In genomic region chr2:171161425-171162289, GRCh38 we compare ENCODE assay signal across 1 cellular context.
TF ChIP-seq lines count a peak whose summit lies in the region.

No MANE protein-coding gene starts in this region.

TF ChIP-seq in K562, 482 proteins besides CTCF, POLR2A, EP300 and RAD21 (continued from another document and continues in another):
- no peak for TF ChIP-seq CHAMP1 (IDR thresholded peaks at IDR 0.05)
- no peak for TF ChIP-seq ZNF780A (CRISPR knock-in tag; IDR thresholded peaks at IDR 0.05)
- no peak for TF ChIP-seq HNRNPUL1 (IDR thresholded peaks at IDR 0.05; ENCODE audit: low read length)
- TF ChIP-seq POLR3A (IDR thresholded peaks at IDR 0.05; ENCODE audit: borderline replicate concordance, extremely low read depth, insufficient read depth, insufficient read length), result no peak
- peak; percentile 81 for TF ChIP-seq ZBTB40 (IDR thresholded peaks at IDR 0.05)
- TF ChIP-seq ZBTB40 (CRISPR knock-in tag; IDR thresholded peaks at IDR 0.05), result no peak
- no peak for TF ChIP-seq ZNF165 (CRISPR knock-in tag; IDR thresholded peaks at IDR 0.05; ENCODE audit: borderline replicate concordance)
- TF ChIP-seq ZNF384 (IDR thresholded peaks at IDR 0.05; ENCODE audit: low read depth, low read length), result no peak
- TF ChIP-seq TRIM25 (IDR thresholded peaks at IDR 0.05; ENCODE audit: borderline replicate concordance), result no peak
- peak; percentile 30 for TF ChIP-seq ZNF592 (IDR thresholded peaks at IDR 0.05)
- no peak for TF ChIP-seq GTF2E2 (tag; IDR thresholded peaks at IDR 0.05)
- TF ChIP-seq ZNF764 (CRISPR knock-in tag; IDR thresholded peaks at IDR 0.05; ENCODE audit: low read depth), result no peak
- no peak for TF ChIP-seq NR0B1 (IDR thresholded peaks at IDR 0.05; ENCODE audit: partially characterized antibody)
- TF ChIP-seq NFE2L1 (tag; IDR thresholded peaks at IDR 0.05; ENCODE audit: borderline replicate concordance, low read depth), result no peak
- TF ChIP-seq BRF2 (IDR thresholded peaks at IDR 0.05; ENCODE audit: borderline replicate concordance, insufficient read depth, insufficient read length), result no peak
- no peak for TF ChIP-seq RB1 (IDR thresholded peaks at IDR 0.05; ENCODE audit: low read depth)
- TF ChIP-seq ZNF707 (CRISPR knock-in tag; conservative IDR thresholded peaks at IDR 0.05), result no peak
- no peak for TF ChIP-seq KLF13 (tag; IDR thresholded peaks at IDR 0.05; ENCODE audit: borderline replicate concordance, low read depth)
- no peak for TF ChIP-seq ESRRA (IDR thresholded peaks at IDR 0.05; ENCODE audit: borderline replicate concordance, low read depth)
- no peak for TF ChIP-seq GTF2F1 (IDR thresholded peaks at IDR 0.05; ENCODE audit: low read depth, low read length)
- no peak for TF ChIP-seq OTX1 (CRISPR knock-in tag; IDR thresholded peaks at IDR 0.05)
- no peak for TF ChIP-seq ZNF134 (CRISPR knock-in tag; conservative IDR thresholded peaks at IDR 0.05)
- no peak for TF ChIP-seq CEBPZ (IDR thresholded peaks at IDR 0.05; ENCODE audit: borderline replicate concordance, low read depth, low read length)
- TF ChIP-seq ZNF644 (tag; IDR thresholded peaks at IDR 0.05; ENCODE audit: low read depth), result no peak; the same call in 1 of the 2 replicates
- no peak for TF ChIP-seq ZNF395 (CRISPR knock-in tag; IDR thresholded peaks at IDR 0.05)
- peak; percentile 19 to 73; a peak in 2 of 4 replicates for TF ChIP-seq ARNT (IDR thresholded peaks at IDR 0.05)
- TF ChIP-seq CREBBP (IDR thresholded peaks at IDR 0.05; ENCODE audit: low read depth, low read length), result no peak
- 0 out of 2 replicates have a peak, but pooled peaks have one; percentile 26 for TF ChIP-seq BRD4 (IDR thresholded peaks at IDR 0.05)
- peak; percentile 81 for TF ChIP-seq CBFA2T3 (IDR thresholded peaks at IDR 0.05)
- no peak for TF ChIP-seq NRF1 (conservative IDR thresholded peaks at IDR 0.05 in 1 of 2, IDR thresholded peaks at IDR 0.05 in 1 of 2)
